Comparison of ENCODE assay signal across 20 cellular contexts in genomic region chr1:231499148-231499763, GRCh38. TPM values are rescaled to one million over a fixed set of nuclear protein-coding genes. Genes with fewer than 3 reads are reported as not detected.
DNase-seq lines count a peak whose midpoint lies in the region; ATAC-seq, FAIRE-seq and TF ChIP-seq lines count a peak whose summit lies in the region.
"Had no signal": no experiment of that assay in that cellular context is flagged by ENCODE, and none has a peak within 500 bp of the region (broad histone marks: within the 10 kb centered on the region; RNA-seq: fewer than 3 reads in every experiment).

No MANE protein-coding gene starts in this region.

- TF ChIP-seq RAD21 in K562 (CRISPR knock-in tag; conservative IDR thresholded peaks at IDR 0.05 in 1 of 2, IDR thresholded peaks at IDR 0.05 in 1 of 2), result no peak

- no peak for TF ChIP-seq POLR2A in K562 (conservative IDR thresholded peaks at IDR 0.05)

- H3K4me1 ChIP-seq in HEK293 (ENCODE audit: control insufficient read depth, insufficient read depth, low read length), result no peaks in the 10 kb centered on the region
- H3K4me1 ChIP-seq in K562 (replicated peaks in 1 of 2; ENCODE audit: control insufficient read depth in 2 of 2, insufficient read depth in 2 of 2, low read length in 2 of 2), result no peaks in the 10 kb centered on the region

- no TSS peak for BruUV-seq in K562 (replicated peaks; lab: Mats Ljungman, UMichigan)

- H3K27ac ChIP-seq in HEK293 (ENCODE audit: extremely low read depth, low read depth, low read length) (no peak overlapping the region), K562 (ENCODE audit: extremely low read depth, low read depth, low read length) (no peak overlapping the region)
- H3K27ac ChIP-seq: 22Rv1, KMS-11 had no signal

- FAIRE-seq in K562 (lab: Jason Lieb, UNC), result no peak
- FAIRE-seq: GM12891, H54 had no signal

- no peak for TF ChIP-seq CTCF in HEK293 (tag by site-specific recombination; IDR thresholded peaks at IDR 0.05)
- TF ChIP-seq CTCF in K562 (IDR thresholded peaks at IDR 0.05 in 2 of 3, conservative IDR thresholded peaks at IDR 0.05 in 1 of 3; ENCODE audit: insufficient read depth in 2 of 3, low read depth in 1 of 3, low read length in 3 of 3), result no peak

- in situ Hi-C loops in K562 (cut with MboI), result no loop called here

- no peaks in the 10 kb centered on the region for H3K79me2 ChIP-seq in K562 (ENCODE audit: control insufficient read depth, insufficient read depth, low read length)

- no peaks in the 10 kb centered on the region for H4K20me1 ChIP-seq in K562 (replicated peaks; ENCODE audit: control insufficient read depth, insufficient read depth, low read length)

- WGBS in K562 (ENCODE audit: insufficient coverage, low coverage, missing lambda C conversion rate), result 2% methylated on average over 3 of the region's 3 CpGs

- H3K27me3 ChIP-seq in K562 (ENCODE audit: control insufficient read depth in 2 of 2, insufficient read depth in 2 of 2, low read length in 2 of 2), result no peaks in the 10 kb centered on the region

- ATAC-seq in K562, result no peak
- ATAC-seq: GM23338 had no signal

- H3K36me3 ChIP-seq in HEK293 (ENCODE audit: control insufficient read depth in 2 of 2, insufficient read depth in 1 of 2, low read length in 2 of 2), result no peaks in the 10 kb centered on the region
- no peaks in the 10 kb centered on the region for H3K36me3 ChIP-seq in K562 (ENCODE audit: control insufficient read depth, insufficient read depth, low read length)

- intact Hi-C loops in K562 (cut with micrococcal nuclease), result no loop called here

- H3K9me3 ChIP-seq in HEK293 (ENCODE audit: control insufficient read depth, insufficient read depth, low read depth, low read length), result no peaks in the 10 kb centered on the region
- H3K9me3 ChIP-seq in K562 (replicated peaks; ENCODE audit: control insufficient read depth, insufficient read depth, low read depth, low read length), result 0 out of 2 replicates have a peak, but pooled peaks cover 3% of the 10 kb centered on the region

- H3K4me3 ChIP-seq in HEK293 (ENCODE audit: low read depth, low read length) (no peak overlapping the region), K562 (no peak overlapping the region)
- H3K4me3 ChIP-seq: GM23338 had no signal

- DNase-seq in DMS 273 (lab: John Stamatoyannopoulos, UW; ENCODE audit: unreplicated experiment), result peak; percentile 12
- no peak for DNase-seq in DMS 273 treated with DMSO at 0.1 percent for 48 hours (lab: John Stamatoyannopoulos, UW)
- DNase-seq in K562 (ENCODE audit: extremely low read depth in 1 of 4, low spot score in 3 of 4), result no peak
- DNase-seq in NCI-H2227 treated with DMSO at 0.1 percent for 48 hours (lab: John Stamatoyannopoulos, UW), result no peak
- DNase-seq in NCI-H1417 (lab: John Stamatoyannopoulos, UW), result no peak
- no peak for DNase-seq in NCI-H510A (lab: John Stamatoyannopoulos, UW)
- DNase-seq: C1 segment of cervical spinal cord; CD4-positive, CD25-positive, alpha-beta regulatory T cell; CD8-positive, alpha-beta memory T cell; COR-L47; DMS153; DND-41; EL; HCEC 1CT had no signal

- CTCF ChIA-PET in HEK293 (lab: Yijun Ruan, JAX), result no interaction called here
- CTCF ChIA-PET in K562 (lab: Yijun Ruan, JAX; ENCODE audit: low intra/inter-chr PET ratio), result no interaction called here

- POLR2A ChIA-PET in HEK293 (lab: Yijun Ruan, JAX) (no interaction called here), K562 (lab: Yijun Ruan, JAX) (no interaction called here)

- no peak overlapping the region for H2AFZ ChIP-seq in K562 (ENCODE audit: low read depth, low read length)
- H2AFZ ChIP-seq: GM23338 had no signal

- H3K9me1 ChIP-seq in K562 (ENCODE audit: control insufficient read depth, insufficient read depth, low read length), result no peaks in the 10 kb centered on the region

- no peak overlapping the region for H3K4me2 ChIP-seq in K562 (ENCODE audit: insufficient read depth, low read length)
- H3K4me2 ChIP-seq: GM23338, KMS-11 had no signal

- no peak overlapping the region for H3K9ac ChIP-seq in K562 (ENCODE audit: insufficient read depth in 1 of 2, low read depth in 2 of 2, low read length in 2 of 2)
- H3K9ac ChIP-seq: KMS-11 had no signal

- no peak for TF ChIP-seq EP300 in K562 (IDR thresholded peaks at IDR 0.05; ENCODE audit: low read length)

TF ChIP-seq in K562, 482 proteins besides CTCF, POLR2A, EP300 and RAD21:
- TF ChIP-seq CBX1 (IDR thresholded peaks at IDR 0.05; ENCODE audit: low read depth), result 0 out of 2 replicates have a peak, but pooled peaks have one; percentile 19
- TF ChIP-seq CBX3 (IDR thresholded peaks at IDR 0.05; ENCODE audit: borderline replicate concordance in 1 of 2, low read length in 2 of 2), result peak in 1 of 2 experiments; percentile 88; a peak in 2 of 3 replicates
- TF ChIP-seq FUS (optimal IDR thresholded peaks at IDR 0.05; ENCODE audit: low read depth, low read length), result no peak
- TF ChIP-seq ZNF280A (IDR thresholded peaks at IDR 0.05; ENCODE audit: low read depth, partially characterized antibody), result peak; percentile 83
- peak; percentile 75; the same call in 1 of the 2 replicates for TF ChIP-seq CBX5 (IDR thresholded peaks at IDR 0.05; ENCODE audit: borderline replicate concordance, low read depth)
- peak; percentile 72 for TF ChIP-seq ZFP36 (IDR thresholded peaks at IDR 0.05; ENCODE audit: low read depth, low read length, partially characterized antibody)
- no peak for TF ChIP-seq E2F4 (CRISPR knock-in tag; IDR thresholded peaks at IDR 0.05; ENCODE audit: low read depth)
- peak; percentile 86 for TF ChIP-seq TRIM28 (IDR thresholded peaks at IDR 0.05)
- 0 out of 2 replicates have a peak, but pooled peaks have one; percentile 39 for TF ChIP-seq HLTF (IDR thresholded peaks at IDR 0.05)

RNA-seq across cellular contexts. Expression of gene TSNAX, which starts 29.2 kb away (rescaled TPM):
- total RNA-seq in K562 (2011; cell fraction: chromatin; rRNA removed; ENCODE audit: low replicate concordance), result 41.7 and 75.4 TPM in 2 replicates
- total RNA-seq in K562 (2011; cell fraction: nucleolus; rRNA removed), result 21.2 and 22.3 TPM in 2 replicates
- total RNA-seq in K562 (2011; cell fraction: nucleoplasm; rRNA removed), result 32.4 and 40.6 TPM in 2 replicates
- total RNA-seq in K562 (2014; rRNA removed) (31.3 and 33.8 TPM in 2 replicates), K562 (2014; rRNA removed; fragmentation: Illumina TruSeq; extraction: Trizol) (102 and 117 TPM in 2 replicates), K562 (2015; rRNA removed; fragmentation: Illumina TruSeq; extraction: Trizol) (67.8 and 73.0 TPM in 2 replicates), K562 (2021) (51.7 and 54.3 TPM in 2 replicates)
- polyA plus RNA-seq in K562 (2011; rRNA removed) (46.1 and 61.2 TPM in 2 replicates), K562 (2014; fragmentation: Illumina TruSeq; extraction: Trizol) (54.4 and 57.9 TPM in 2 replicates), K562 (2014; fragmentation: Nextera tagmentation; extraction: Ambion mirVana) (10 to 100 TPM; 77.3 to 82.4 TPM), K562 (2014; rRNA removed) (40.9 and 48.5 TPM in 2 replicates)
- polyA plus RNA-seq in K562 (2011; cell fraction: cytosol; rRNA removed), result 11.2 and 18.7 TPM in 2 replicates
- 10.7 and 14.4 TPM in 2 replicates for polyA plus RNA-seq in K562 (2011; cell fraction: nucleus; rRNA removed)
- polyA plus RNA-seq in K562 (2012), result 45.5 and 52.4 TPM in 2 replicates
- 157 and 166 TPM in 2 replicates for polyA minus RNA-seq in K562 (2011; rRNA and poly(A)+ RNA removed)
- 25.9 and 29.5 TPM in 2 replicates for polyA minus RNA-seq in K562 (2011; cell fraction: cytosol; rRNA and poly(A)+ RNA removed)
- polyA minus RNA-seq in K562 (2011; cell fraction: nucleus; rRNA and poly(A)+ RNA removed), result 23.6 and 55.8 TPM in 2 replicates
